8 cellular contexts compared by ENCODE assay signal in genomic region chr11:2932850-2933251, GRCh38. TPM values are rescaled to one million over a fixed set of nuclear protein-coding genes. Genes with fewer than 3 reads are reported as not detected.
DNase-seq lines count a peak whose midpoint lies in the region; ATAC-seq and TF ChIP-seq lines count a peak whose summit lies in the region.

No MANE protein-coding gene starts in this region.

- no peak overlapping the region for H3K4me3 Mint-ChIP-seq in activated naive CD4-positive, alpha-beta T cell treated with anti-CD3 and anti-CD28 coated beads, Interleukin-2, amount 10 ng/mL, durations not matched to agents 7 days and 5 days
- no peak overlapping the region for H3K4me3 Mint-ChIP-seq in activated naive CD4-positive, alpha-beta T cell treated with anti-CD3 and anti-CD28 coated beads for 36 hours
- H3K4me3 Mint-ChIP-seq in T-helper 17 cell: no peak overlapping the region

- peaks cover 36% of the 10 kb centered on the region for H3K4me1 Mint-ChIP-seq in activated naive CD4-positive, alpha-beta T cell treated with anti-CD3 and anti-CD28 coated beads, Interleukin-2, amount 10 ng/mL, durations not matched to agents 7 days and 5 days
- peaks cover 22% of the 10 kb centered on the region for H3K4me1 Mint-ChIP-seq in activated naive CD4-positive, alpha-beta T cell treated with anti-CD3 and anti-CD28 coated beads for 36 hours (ENCODE audit: low read depth)
- H3K4me1 Mint-ChIP-seq in T-helper 17 cell: peaks cover 17% of the 10 kb centered on the region

- intact Hi-C loops in activated naive CD4-positive, alpha-beta T cell treated with anti-CD3 and anti-CD28 coated beads for 36 hours (cut with micrococcal nuclease): no loop called here

- peaks cover 56% of the 10 kb centered on the region for H3K27me3 Mint-ChIP-seq in activated naive CD4-positive, alpha-beta T cell treated with anti-CD3 and anti-CD28 coated beads, Interleukin-2, amount 10 ng/mL, durations not matched to agents 7 days and 5 days
- peaks cover 13% of the 10 kb centered on the region for H3K27me3 Mint-ChIP-seq in activated naive CD4-positive, alpha-beta T cell treated with anti-CD3 and anti-CD28 coated beads for 36 hours (ENCODE audit: low read depth)
- H3K27me3 Mint-ChIP-seq in T-helper 17 cell: peaks cover 5% of the 10 kb centered on the region

- H3K27ac Mint-ChIP-seq in activated naive CD4-positive, alpha-beta T cell treated with anti-CD3 and anti-CD28 coated beads, Interleukin-2, amount 10 ng/mL, durations not matched to agents 7 days and 5 days: peak overlapping the region; percentile 72
- H3K27ac Mint-ChIP-seq in activated naive CD4-positive, alpha-beta T cell treated with anti-CD3 and anti-CD28 coated beads for 36 hours: no peak overlapping the region
- H3K27ac Mint-ChIP-seq in T-helper 17 cell: peak overlapping the region; percentile 83

- no peak for TF ChIP-seq CTCF in fibroblast of mammary gland (conservative IDR thresholded peaks at IDR 0.05; ENCODE audit: control insufficient read depth, insufficient read depth, low read depth, low read length)
- TF ChIP-seq CTCF in suprapubic skin (IDR thresholded peaks at IDR 0.05): no peak
- TF ChIP-seq CTCF in GM13977 (IDR thresholded peaks at IDR 0.05; ENCODE audit: extremely low read depth, insufficient read depth, missing control alignments): no peak

- ATAC-seq in T-helper 17 cell: peak; percentile 12

- no peak for TF ChIP-seq POLR2A in suprapubic skin (IDR thresholded peaks at IDR 0.05)

- WGBS in suprapubic skin: 61% methylated on average over 2 of the region's 15 CpGs

- H3K27me3 ChIP-seq in suprapubic skin: no peaks in the 10 kb centered on the region
- no peaks in the 10 kb centered on the region for H3K27me3 ChIP-seq in effector memory CD4-positive, alpha-beta T cell (replicated peaks; ENCODE audit: control insufficient read depth, insufficient read depth, low read length, poor library complexity, severe bottlenecking)

- TF ChIP-seq EP300 in suprapubic skin (IDR thresholded peaks at IDR 0.05): no peak

- no peaks in the 10 kb centered on the region for H3K36me3 ChIP-seq in suprapubic skin
- H3K36me3 ChIP-seq in effector memory CD4-positive, alpha-beta T cell (ENCODE audit: control insufficient read depth, insufficient read depth, low read length): no peaks in the 10 kb centered on the region

- peaks cover 5% of the 10 kb centered on the region for H3K36me3 Mint-ChIP-seq in activated naive CD4-positive, alpha-beta T cell treated with anti-CD3 and anti-CD28 coated beads, Interleukin-2, amount 10 ng/mL, durations not matched to agents 7 days and 5 days
- peaks cover 2% of the 10 kb centered on the region for H3K36me3 Mint-ChIP-seq in activated naive CD4-positive, alpha-beta T cell treated with anti-CD3 and anti-CD28 coated beads for 36 hours (ENCODE audit: low read depth)
- H3K36me3 Mint-ChIP-seq in T-helper 17 cell (ENCODE audit: low read depth): no peaks in the 10 kb centered on the region

- H3K9me3 Mint-ChIP-seq in activated naive CD4-positive, alpha-beta T cell treated with anti-CD3 and anti-CD28 coated beads, Interleukin-2, amount 10 ng/mL, durations not matched to agents 7 days and 5 days: peaks cover 9% of the 10 kb centered on the region
- H3K9me3 Mint-ChIP-seq in activated naive CD4-positive, alpha-beta T cell treated with anti-CD3 and anti-CD28 coated beads for 36 hours: peaks cover 5% of the 10 kb centered on the region

- H3K9me3 ChIP-seq in T-helper 17 cell (ENCODE audit: control insufficient read depth, low read length, poor library complexity, severe bottlenecking) (peaks cover 3% of the 10 kb centered on the region), suprapubic skin (peaks cover 3% of the 10 kb centered on the region)
- peaks cover 6% of the 10 kb centered on the region for H3K9me3 ChIP-seq in effector memory CD4-positive, alpha-beta T cell (ENCODE audit: control insufficient read depth, low read length)

- peaks cover 47% of the 10 kb centered on the region for H3K4me1 ChIP-seq in suprapubic skin
- H3K4me1 ChIP-seq in effector memory CD4-positive, alpha-beta T cell (ENCODE audit: control insufficient read depth, insufficient read depth, low read length, poor library complexity, severe bottlenecking): peaks cover 35% of the 10 kb centered on the region

- no peak for DNase-seq in activated naive CD4-positive, alpha-beta T cell treated with anti-CD3 and anti-CD28 coated beads, Interleukin-2, amount 10 ng/mL, durations not matched to agents 7 days and 5 days
- DNase-seq in activated naive CD4-positive, alpha-beta T cell treated with anti-CD3 and anti-CD28 coated beads for 36 hours: no peak
- no peak for DNase-seq in T-helper 17 cell
- peak; percentile 60 for DNase-seq in fibroblast of mammary gland (ENCODE audit: low read depth)
- DNase-seq in suprapubic skin (ENCODE audit: low spot score in 2 of 2): peak in 1 of 2 donors; percentile 68
- DNase-seq in effector memory CD4-positive, alpha-beta T cell: no peak
- no peak for DNase-seq in GM13977 (ENCODE audit: low spot score)
- DNase-seq in GM19240 (ENCODE audit: insufficient read length, low spot score): no peak

- CTCF ChIA-PET in activated naive CD4-positive, alpha-beta T cell treated with anti-CD3 and anti-CD28 coated beads, Interleukin-2, amount 10 ng/mL, durations not matched to agents 7 days and 5 days (lab: Charles Lee): interaction anchor here (0.7 to 5.4 kb wide), 5 partner anchors 10 to 401 kb away, joined by 3 to 36 read pairs (median 3); no protein-coding TSS in a partner anchor
- CTCF ChIA-PET in activated naive CD4-positive, alpha-beta T cell treated with anti-CD3 and anti-CD28 coated beads for 36 hours (lab: Charles Lee): interaction anchor here (1.0 to 1.7 kb wide), 3 partner anchors 11 to 30 kb away, joined by 3 to 4 read pairs (median 4); a partner anchor contains a TSS

- in situ Hi-C loops in GM13977 (cut with MboI; ENCODE audit: low pct_unique_long_range_greater_than_20kb, low sequenced_read_pairs, unreplicated experiment): no loop called here

- no peak overlapping the region for H3K4me3 ChIP-seq in fibroblast of mammary gland (ENCODE audit: control insufficient read depth, low read depth, low read length)
- H3K4me3 ChIP-seq in suprapubic skin: no peak overlapping the region
- H3K4me3 ChIP-seq in effector memory CD4-positive, alpha-beta T cell (ENCODE audit: insufficient read depth, low read depth, low read length, poor library complexity, severe bottlenecking): no peak overlapping the region

- H3K27ac ChIP-seq in suprapubic skin: peak overlapping the region; percentile 61
- H3K27ac ChIP-seq in effector memory CD4-positive, alpha-beta T cell (ENCODE audit: insufficient read depth, low read length, poor library complexity, severe bottlenecking): no peak overlapping the region

RNA-seq across cellular contexts. Expression of gene PHLDA2, which starts 3.6 kb away (rescaled TPM):
- 1 to 10 TPM; 2.8 to 3.6 TPM for total RNA-seq in activated naive CD4-positive, alpha-beta T cell treated with anti-CD3 and anti-CD28 coated beads for 36 hours
- total RNA-seq in T-helper 17 cell (1 to 10 TPM in 1 of 2 donors, under 1 TPM in 1; 0.96 to 2.8 TPM), suprapubic skin (10 to 100 TPM in 3 of 4 donors, 1 to 10 TPM in 1; 7.0 to 26.4 (median 18.2) TPM)

RNA-seq across cellular contexts. Expression of gene CDKN1C, which starts 47.3 kb away (rescaled TPM):
- under 1 TPM; 0.17 to 0.26 TPM for total RNA-seq in activated naive CD4-positive, alpha-beta T cell treated with anti-CD3 and anti-CD28 coated beads for 36 hours
- total RNA-seq in T-helper 17 cell (1 to 10 TPM in 1 of 2 donors, under 1 TPM in 1; 0.91 to 2.6 TPM), suprapubic skin (10 to 100 TPM; 14.3 to 50.9 (median 37.3) TPM)

RNA-seq across cellular contexts. Expression of gene NAP1L4, which starts 59.3 kb away (rescaled TPM):
- total RNA-seq in activated naive CD4-positive, alpha-beta T cell treated with anti-CD3 and anti-CD28 coated beads for 36 hours: 100 to 1,000 TPM; 240 to 245 TPM
- total RNA-seq in T-helper 17 cell: 100 to 1,000 TPM; 229 to 275 TPM
- 100 to 1,000 TPM in 2 of 4 donors, 10 to 100 TPM in 2; 70.7 to 150 (median 97.5) TPM for total RNA-seq in suprapubic skin

Comparison
In these comparisons a context has a peak if more than half of its experiments do, and no peak if none do; other contexts are left out.
1. RNA of gene CDKN1C, which starts 47.3 kb away (total RNA-seq): 14.3 to 50.9 TPM in suprapubic skin; 0.91 to 2.6 TPM in T-helper 17 cell and 0.17 to 0.26 TPM in activated naive CD4-positive, alpha-beta T cell treated with anti-CD3 and anti-CD28 coated beads for 36 hours; every median in the first group is over 4 times any median in the second.